In genomic region chr10:126935263-126935946, GRCh38 we compare ENCODE assay signal across 15 cellular contexts. TPM values are rescaled to one million over a fixed set of nuclear protein-coding genes. Genes with fewer than 3 reads are reported as not detected.
DNase-seq lines count a peak whose midpoint lies in the region; ATAC-seq and TF ChIP-seq lines count a peak whose summit lies in the region.
"Had no signal": no experiment of that assay in that cellular context is flagged by ENCODE, and none has a peak within 500 bp of the region (broad histone marks: within the 10 kb centered on the region; RNA-seq: fewer than 3 reads in every experiment).

No MANE protein-coding gene starts in this region.

- peaks cover 34% of the 10 kb centered on the region for H3K36me3 Mint-ChIP-seq in nephron (ENCODE audit: low read depth)
- no peaks in the 10 kb centered on the region for H3K36me3 Mint-ChIP-seq in activated CD4-positive, alpha-beta T cell treated with anti-CD3 and anti-CD28 coated beads for 36 hours (ENCODE audit: low read depth)
- H3K36me3 Mint-ChIP-seq: activated CD8-positive, alpha-beta memory T cell treated with anti-CD3 and anti-CD28 coated beads, Interleukin-2, amount 10 ng/mL, durations not matched to agents 7 days and 5 days; activated naive CD4-positive, alpha-beta T cell treated with anti-CD3 and anti-CD28 coated beads, Interleukin-2, amount 50 U/mL, for 24 hours; CD8-positive, alpha-beta T cell had no signal

- CTCF ChIA-PET in activated CD4-positive, alpha-beta T cell treated with anti-CD3 and anti-CD28 coated beads for 36 hours (lab: Charles Lee), result interaction anchor here (0.8 kb wide), 1 partner anchor 343 kb away, joined by 3 read pairs; no protein-coding TSS in a partner anchor

- no peak for TF ChIP-seq CTCF in nephron (IDR thresholded peaks at IDR 0.05; ENCODE audit: unreplicated experiment in 3 of 3)

- POLR2A ChIA-PET in activated CD4-positive, alpha-beta T cell treated with anti-CD3 and anti-CD28 coated beads for 36 hours (lab: Charles Lee), result no interaction called here

- intact Hi-C loops in activated CD4-positive, alpha-beta T cell treated with anti-CD3 and anti-CD28 coated beads for 36 hours (cut with DNase I, micrococcal nuclease), result no loop called here

- no peaks in the 10 kb centered on the region for H3K27me3 Mint-ChIP-seq in nephron (ENCODE audit: low read depth)
- H3K27me3 Mint-ChIP-seq in activated CD4-positive, alpha-beta T cell treated with anti-CD3 and anti-CD28 coated beads for 36 hours, result no peaks in the 10 kb centered on the region
- H3K27me3 Mint-ChIP-seq: activated CD8-positive, alpha-beta memory T cell treated with anti-CD3 and anti-CD28 coated beads, Interleukin-2, amount 10 ng/mL, durations not matched to agents 7 days and 5 days; activated naive CD4-positive, alpha-beta T cell treated with anti-CD3 and anti-CD28 coated beads, Interleukin-2, amount 50 U/mL, for 24 hours had no signal

- H3K27ac Mint-ChIP-seq in nephron, result peak overlapping the region in 2 of 3 experiments; percentile 29 to 63
- no peak overlapping the region for H3K27ac Mint-ChIP-seq in activated CD4-positive, alpha-beta T cell treated with anti-CD3 and anti-CD28 coated beads for 36 hours
- H3K27ac Mint-ChIP-seq: activated CD8-positive, alpha-beta memory T cell treated with anti-CD3 and anti-CD28 coated beads, Interleukin-2, amount 10 ng/mL, durations not matched to agents 7 days and 5 days; activated naive CD4-positive, alpha-beta T cell treated with anti-CD3 and anti-CD28 coated beads, Interleukin-2, amount 50 U/mL, for 24 hours; CD8-positive, alpha-beta T cell had no signal

- H3K9me3 Mint-ChIP-seq in nephron, result peaks cover 6% of the 10 kb centered on the region
- H3K9me3 Mint-ChIP-seq in activated CD4-positive, alpha-beta T cell treated with anti-CD3 and anti-CD28 coated beads for 36 hours (ENCODE audit: low read depth), result no peaks in the 10 kb centered on the region
- H3K9me3 Mint-ChIP-seq: CD8-positive, alpha-beta T cell had no signal

- DNase-seq in EH (ENCODE audit: low read depth) (peak; percentile 40), RKO (ENCODE audit: low spot score) (peak; percentile 6), NCI-H2196 treated with DMSO at 0.1 percent for 48 hours (lab: John Stamatoyannopoulos, UW; ENCODE audit: unreplicated experiment) (no peak), DMS79 treated with DMSO at 0.1 percent for 48 hours (lab: John Stamatoyannopoulos, UW) (no peak)
- DNase-seq in activated CD4-positive, alpha-beta T cell treated with anti-CD3 and anti-CD28 coated beads for 36 hours, result no peak
- DNase-seq: activated CD8-positive, alpha-beta memory T cell treated with anti-CD3 and anti-CD28 coated beads, Interleukin-2, amount 10 ng/mL, durations not matched to agents 7 days and 5 days; CD8-positive, alpha-beta T cell; foreskin melanocyte; kidney; NCI-H2171 treated with DMSO at 0.1 percent for 48 hours; PC-9 had no signal

- no peak overlapping the region for H3K4me3 Mint-ChIP-seq in nephron
- H3K4me3 Mint-ChIP-seq in activated CD4-positive, alpha-beta T cell treated with anti-CD3 and anti-CD28 coated beads for 36 hours, result no peak overlapping the region
- H3K4me3 Mint-ChIP-seq: activated CD8-positive, alpha-beta memory T cell treated with anti-CD3 and anti-CD28 coated beads, Interleukin-2, amount 10 ng/mL, durations not matched to agents 7 days and 5 days; activated naive CD4-positive, alpha-beta T cell treated with anti-CD3 and anti-CD28 coated beads, Interleukin-2, amount 50 U/mL, for 24 hours; CD8-positive, alpha-beta T cell had no signal

- peaks cover 45% of the 10 kb centered on the region for H3K4me1 Mint-ChIP-seq in nephron
- H3K4me1 Mint-ChIP-seq in activated CD4-positive, alpha-beta T cell treated with anti-CD3 and anti-CD28 coated beads for 36 hours, result no peaks in the 10 kb centered on the region
- H3K4me1 Mint-ChIP-seq: activated CD8-positive, alpha-beta memory T cell treated with anti-CD3 and anti-CD28 coated beads, Interleukin-2, amount 10 ng/mL, durations not matched to agents 7 days and 5 days; activated naive CD4-positive, alpha-beta T cell treated with anti-CD3 and anti-CD28 coated beads, Interleukin-2, amount 50 U/mL, for 24 hours had no signal

- H3K27ac ChIP-seq in cingulate gyrus (ENCODE audit: low read depth, low read length), result peak overlapping the region; percentile 19
- H3K27ac ChIP-seq: PC-9 had no signal

- ATAC-seq in GM21825 (IDR thresholded peaks at IDR 0.05; ENCODE audit: unreplicated experiment), result no peak
- no peak for ATAC-seq in activated CD4-positive, alpha-beta T cell treated with anti-CD3 and anti-CD28 coated beads for 36 hours
- ATAC-seq: activated CD8-positive, alpha-beta memory T cell treated with anti-CD3 and anti-CD28 coated beads, Interleukin-2, amount 10 ng/mL, durations not matched to agents 7 days and 5 days; CD8-positive, alpha-beta T cell had no signal

RNA-seq across cellular contexts. Expression of gene DOCK1, which starts 30.2 kb away (rescaled TPM):
- total RNA-seq in activated CD4-positive, alpha-beta T cell treated with anti-CD3 and anti-CD28 coated beads for 36 hours, result under 1 TPM; 0.75 to 0.81 TPM
- total RNA-seq: CD8-positive, alpha-beta T cell had no signal

Comparison
In these comparisons a context has a peak if more than half of its experiments do, and no peak if none do; other contexts are left out.
1. DNase-seq: peak in EH (single experiment) and RKO (single experiment); none in NCI-H2196 treated with DMSO at 0.1 percent for 48 hours (single experiment), DMS79 treated with DMSO at 0.1 percent for 48 hours (single experiment) and activated CD4-positive, alpha-beta T cell treated with anti-CD3 and anti-CD28 coated beads for 36 hours (single experiment).